ENCODE assay signal across 1 cellular context in the genomic region with DNA sequence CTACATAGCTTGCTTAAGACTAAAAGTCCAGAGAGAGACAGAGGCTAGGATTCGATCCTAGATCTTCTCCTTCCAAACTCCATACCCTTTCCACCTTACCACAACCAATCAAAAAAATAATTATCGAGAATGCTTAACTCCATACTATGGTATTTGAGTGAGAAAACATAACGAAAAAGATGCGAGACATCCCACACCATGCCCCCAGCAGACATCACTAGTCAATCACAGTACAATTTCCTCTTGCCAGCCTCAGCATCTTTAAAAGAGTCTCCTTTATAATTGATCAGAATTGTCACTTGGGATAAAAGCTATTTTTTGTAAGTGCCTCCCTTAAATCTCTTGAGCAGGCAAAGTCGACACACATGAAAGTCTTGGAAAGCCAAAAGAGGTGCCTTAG.
TF ChIP-seq lines count a peak whose summit lies in the region.

No MANE protein-coding gene starts in this region.

TF ChIP-seq in GM12878, 131 proteins besides CTCF, POLR2A, EP300 and RAD21 (continued from another document):
- TF ChIP-seq, protein P1, sequence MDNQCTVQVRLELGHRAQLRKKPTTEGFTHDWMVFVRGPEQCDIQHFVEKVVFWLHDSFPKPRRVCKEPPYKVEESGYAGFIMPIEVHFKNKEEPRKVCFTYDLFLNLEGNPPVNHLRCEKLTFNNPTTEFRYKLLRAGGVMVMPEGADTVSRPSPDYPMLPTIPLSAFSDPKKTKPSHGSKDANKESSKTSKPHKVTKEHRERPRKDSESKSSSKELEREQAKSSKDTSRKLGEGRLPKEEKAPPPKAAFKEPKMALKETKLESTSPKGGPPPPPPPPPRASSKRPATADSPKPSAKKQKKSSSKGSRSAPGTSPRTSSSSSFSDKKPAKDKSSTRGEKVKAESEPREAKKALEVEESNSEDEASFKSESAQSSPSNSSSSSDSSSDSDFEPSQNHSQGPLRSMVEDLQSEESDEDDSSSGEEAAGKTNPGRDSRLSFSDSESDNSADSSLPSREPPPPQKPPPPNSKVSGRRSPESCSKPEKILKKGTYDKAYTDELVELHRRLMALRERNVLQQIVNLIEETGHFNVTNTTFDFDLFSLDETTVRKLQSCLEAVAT (IDR thresholded peaks at IDR 0.05), result peak; percentile 100
- TF ChIP-seq TARDBP (IDR thresholded peaks at IDR 0.05; ENCODE audit: borderline replicate concordance) (no peak), ZNF207 (IDR thresholded peaks at IDR 0.05; ENCODE audit: borderline replicate concordance) (no peak)
- TF ChIP-seq, protein P2, sequence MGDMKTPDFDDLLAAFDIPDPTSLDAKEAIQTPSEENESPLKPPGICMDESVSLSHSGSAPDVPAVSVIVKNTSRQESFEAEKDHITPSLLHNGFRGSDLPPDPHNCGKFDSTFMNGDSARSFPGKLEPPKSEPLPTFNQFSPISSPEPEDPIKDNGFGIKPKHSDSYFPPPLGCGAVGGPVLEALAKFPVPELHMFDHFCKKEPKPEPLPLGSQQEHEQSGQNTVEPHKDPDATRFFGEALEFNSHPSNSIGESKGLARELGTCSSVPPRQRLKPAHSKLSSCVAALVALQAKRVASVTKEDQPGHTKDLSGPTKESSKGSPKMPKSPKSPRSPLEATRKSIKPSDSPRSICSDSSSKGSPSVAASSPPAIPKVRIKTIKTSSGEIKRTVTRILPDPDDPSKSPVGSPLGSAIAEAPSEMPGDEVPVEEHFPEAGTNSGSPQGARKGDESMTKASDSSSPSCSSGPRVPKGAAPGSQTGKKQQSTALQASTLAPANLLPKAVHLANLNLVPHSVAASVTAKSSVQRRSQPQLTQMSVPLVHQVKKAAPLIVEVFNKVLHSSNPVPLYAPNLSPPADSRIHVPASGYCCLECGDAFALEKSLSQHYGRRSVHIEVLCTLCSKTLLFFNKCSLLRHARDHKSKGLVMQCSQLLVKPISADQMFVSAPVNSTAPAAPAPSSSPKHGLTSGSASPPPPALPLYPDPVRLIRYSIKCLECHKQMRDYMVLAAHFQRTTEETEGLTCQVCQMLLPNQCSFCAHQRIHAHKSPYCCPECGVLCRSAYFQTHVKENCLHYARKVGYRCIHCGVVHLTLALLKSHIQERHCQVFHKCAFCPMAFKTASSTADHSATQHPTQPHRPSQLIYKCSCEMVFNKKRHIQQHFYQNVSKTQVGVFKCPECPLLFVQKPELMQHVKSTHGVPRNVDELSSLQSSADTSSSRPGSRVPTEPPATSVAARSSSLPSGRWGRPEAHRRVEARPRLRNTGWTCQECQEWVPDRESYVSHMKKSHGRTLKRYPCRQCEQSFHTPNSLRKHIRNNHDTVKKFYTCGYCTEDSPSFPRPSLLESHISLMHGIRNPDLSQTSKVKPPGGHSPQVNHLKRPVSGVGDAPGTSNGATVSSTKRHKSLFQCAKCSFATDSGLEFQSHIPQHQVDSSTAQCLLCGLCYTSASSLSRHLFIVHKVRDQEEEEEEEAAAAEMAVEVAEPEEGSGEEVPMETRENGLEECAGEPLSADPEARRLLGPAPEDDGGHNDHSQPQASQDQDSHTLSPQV (IDR thresholded peaks at IDR 0.05), result no peak
